In the genomic region with DNA sequence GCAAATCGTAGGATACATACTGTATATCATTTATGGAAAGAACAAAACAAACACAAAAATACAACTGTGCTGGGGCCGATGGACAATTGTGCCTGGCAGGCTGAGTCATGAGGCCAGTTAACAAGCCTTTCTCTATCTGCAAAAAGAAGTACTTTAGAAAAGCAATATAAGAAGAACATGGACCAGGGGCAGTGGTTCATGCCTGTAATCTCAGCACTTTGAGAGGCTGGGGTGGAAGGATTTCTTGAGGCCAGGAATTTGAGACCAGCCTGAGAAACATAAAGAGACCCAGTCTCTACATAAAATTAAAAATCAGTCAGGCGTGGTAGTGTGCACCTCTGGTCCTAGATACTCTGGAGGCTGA, we compare ENCODE assay signal across 8 cellular contexts. TPM values are rescaled to one million over a fixed set of nuclear protein-coding genes. Genes with fewer than 3 reads are reported as not detected.
DNase-seq lines count a peak whose midpoint lies in the region; ATAC-seq, FAIRE-seq and TF ChIP-seq lines count a peak whose summit lies in the region.

No MANE protein-coding gene starts in this region.

- H3K9ac ChIP-seq in kidney (ENCODE audit: low read length in 2 of 2): no peak overlapping the region

- DNase-seq in activated CD8-positive, alpha-beta memory T cell treated with anti-CD3 and anti-CD28 coated beads for 24 hours: peak; percentile 49
- DNase-seq in activated CD8-positive, alpha-beta memory T cell treated with anti-CD3 and anti-CD28 coated beads, Interleukin-2, amount 50 U/mL, for 4 hours: no peak
- DNase-seq in activated CD8-positive, alpha-beta memory T cell treated with anti-CD3 and anti-CD28 coated beads, Interleukin-2, amount 50 U/mL, for 48 hours: peak; percentile 46
- DNase-seq in kidney (peak; percentile 9), substantia nigra (lab: John Stamatoyannopoulos, UW) (peak in 5 of 49 donors; percentile 4 to 30 (median 9)), iPS-NIHi11 (ENCODE audit: low spot score) (no peak), NCI-H1417 treated with DMSO at 0.1 percent for 48 hours (lab: John Stamatoyannopoulos, UW) (no peak)

- intact Hi-C loops in kidney (cut with DNase I): no loop called here

- ATAC-seq in GM18498 (IDR thresholded peaks at IDR 0.05; ENCODE audit: unreplicated experiment): no peak

- FAIRE-seq in kidney (lab: Jason Lieb, UNC): no peak

- H3K4me1 ChIP-seq in kidney (ENCODE audit: control insufficient read depth in 1 of 2, insufficient read depth in 1 of 2, low read depth in 1 of 2, low read length in 2 of 2): peaks cover 3 to 12% of the 10 kb centered on the region in 2 donors

- peak overlapping the region; percentile 26 to 46 for H3K4me3 ChIP-seq in kidney (ENCODE audit: low read length in 2 of 2)

- H3K36me3 ChIP-seq in kidney (ENCODE audit: control insufficient read depth in 1 of 2, insufficient read depth in 2 of 2, low read length in 2 of 2): no peaks in the 10 kb centered on the region

- H3K9me3 ChIP-seq in kidney (ENCODE audit: control insufficient read depth in 1 of 2, low read length in 2 of 2): no peaks in the 10 kb centered on the region

- no peak for TF ChIP-seq CTCF in kidney (IDR thresholded peaks at IDR 0.05; ENCODE audit: borderline replicate concordance, extremely low read depth, insufficient read depth)

- H3K27ac ChIP-seq in kidney (ENCODE audit: low read depth in 2 of 2, low read length in 2 of 2): peak overlapping the region in 1 of 2 donors; percentile 50
- peak overlapping the region; percentile 70 for H3K27ac ChIP-seq in substantia nigra (ENCODE audit: low read depth, low read length, poor library complexity, severe bottlenecking)

RNA-seq across cellular contexts. Expression of a gene that starts 13.8 kb away (rescaled TPM):
- 6.6 TPM for total RNA-seq in kidney
- polyA plus RNA-seq in kidney (ENCODE audit: insufficient read depth, low read depth, low replicate concordance): not detected

RNA-seq across cellular contexts. Expression of a gene that starts 20.9 kb away (rescaled TPM):
- 44.7 TPM for total RNA-seq in kidney
- polyA plus RNA-seq in kidney (ENCODE audit: insufficient read depth, low read depth, low replicate concordance): 34.5 TPM

RNA-seq across cellular contexts. Expression of a gene that starts 39.5 kb away (rescaled TPM):
- total RNA-seq in kidney: 13.2 TPM
- polyA plus RNA-seq in kidney (ENCODE audit: insufficient read depth, low read depth, low replicate concordance): 4.9 TPM

RNA-seq across cellular contexts. Expression of a gene that starts 47.0 kb away (rescaled TPM):
- total RNA-seq in kidney: 114 TPM
- polyA plus RNA-seq in kidney (ENCODE audit: insufficient read depth, low read depth, low replicate concordance): 77.8 TPM

RNA-seq across cellular contexts. Expression of a gene that starts 55.6 kb away (rescaled TPM):
- 452 TPM for total RNA-seq in kidney
- polyA plus RNA-seq in kidney (ENCODE audit: insufficient read depth, low read depth, low replicate concordance): 225 TPM

Comparison
In these comparisons a context has a peak if more than half of its experiments do, and no peak if none do; other contexts are left out.
1. DNase-seq: peak in activated CD8-positive, alpha-beta memory T cell treated with anti-CD3 and anti-CD28 coated beads for 24 hours (single experiment), activated CD8-positive, alpha-beta memory T cell treated with anti-CD3 and anti-CD28 coated beads, Interleukin-2, amount 50 U/mL, for 48 hours (single experiment) and kidney (single experiment); none in activated CD8-positive, alpha-beta memory T cell treated with anti-CD3 and anti-CD28 coated beads, Interleukin-2, amount 50 U/mL, for 4 hours (single experiment), iPS-NIHi11 (single experiment) and NCI-H1417 treated with DMSO at 0.1 percent for 48 hours (single experiment).